ENCODE assay signal across 8 cellular contexts in genomic region chr5:98773214-98773463, GRCh38. TPM values are rescaled to one million over a fixed set of nuclear protein-coding genes. Genes with fewer than 3 reads are reported as not detected.
DNase-seq lines count a peak whose midpoint lies in the region; ATAC-seq and TF ChIP-seq lines count a peak whose summit lies in the region.

No MANE protein-coding gene starts in this region.

- peaks cover 60% of the 10 kb centered on the region for H3K36me3 ChIP-seq in GM23248 (ENCODE audit: low read depth)
- H3K36me3 ChIP-seq in sigmoid colon = no peaks in the 10 kb centered on the region

- no peaks in the 10 kb centered on the region for H3K27me3 ChIP-seq in GM23248 (replicated peaks; ENCODE audit: insufficient read depth)
- no peaks in the 10 kb centered on the region for H3K27me3 ChIP-seq in sigmoid colon

- no peak for DNase-seq in GM23248
- no peak for DNase-seq in T-helper 17 cell
- DNase-seq in fibroblast of villous mesenchyme (ENCODE audit: low read depth) = no peak
- DNase-seq in sigmoid colon = no peak
- DNase-seq in SIG-M5 treated with dmso at 0.1 percent for 504 hours (lab: John Stamatoyannopoulos, UW; ENCODE audit: unreplicated experiment) = no peak

- peaks cover 57% of the 10 kb centered on the region for H3K4me1 Mint-ChIP-seq in T-helper 17 cell

- H2AFZ ChIP-seq in GM23248 = no peak overlapping the region

- peak overlapping the region; percentile 99 for H3K4me3 Mint-ChIP-seq in T-helper 17 cell

- H3K4me1 ChIP-seq in GM23248 (ENCODE audit: insufficient read depth) (peaks cover 12% of the 10 kb centered on the region; the same call in 1 of the 2 replicates), sigmoid colon (peaks cover 0 to 52% (median 34%) of the 10 kb centered on the region in 4 donors)

- no peaks in the 10 kb centered on the region for H3K9me2 ChIP-seq in GM23248 (ENCODE audit: insufficient read depth)

- peak overlapping the region; percentile 94 for H3K27ac ChIP-seq in GM23248
- peak overlapping the region; percentile 89 to 97 (median 96) for H3K27ac ChIP-seq in sigmoid colon

- WGBS in GM23248 (ENCODE audit: low coverage in 1 of 2, low lambda C conversion rate in 2 of 2, missing lambda C conversion rate in 2 of 2), 2 experiments = 1% methylated on average over 16 of the region's 16 CpGs
- whole genome bisulfite sequencing in sigmoid colon, 2 donors = 0 to 1% methylated on average over 16 of the region's 16 CpGs

- no peaks in the 10 kb centered on the region for H3K9me3 ChIP-seq in GM23248 (ENCODE audit: low read depth)
- no peaks in the 10 kb centered on the region for H3K9me3 ChIP-seq in T-helper 17 cell (ENCODE audit: control insufficient read depth, low read length, poor library complexity, severe bottlenecking)
- H3K9me3 ChIP-seq in sigmoid colon = no peaks in the 10 kb centered on the region

- ATAC-seq in T-helper 17 cell (no peak), HG03175 (IDR thresholded peaks at IDR 0.05; ENCODE audit: unreplicated experiment) (no peak), HG02588 (IDR thresholded peaks at IDR 0.05; ENCODE audit: unreplicated experiment) (no peak), HG02973 (IDR thresholded peaks at IDR 0.05; ENCODE audit: unreplicated experiment) (no peak)

- TF ChIP-seq EP300 in sigmoid colon (IDR thresholded peaks at IDR 0.05) = no peak

- peaks cover 21% of the 10 kb centered on the region for H4K20me1 ChIP-seq in GM23248 (ENCODE audit: insufficient read depth)

- peak overlapping the region; percentile 99 for H3K4me3 ChIP-seq in GM23248
- peak overlapping the region; percentile 82 for H3K4me3 ChIP-seq in fibroblast of villous mesenchyme (ENCODE audit: low read depth, low read length)
- H3K4me3 ChIP-seq in sigmoid colon = peak overlapping the region; percentile 64 to 93 (median 83)

- H3K27ac Mint-ChIP-seq in T-helper 17 cell = peak overlapping the region; percentile 95

- H3K4me2 ChIP-seq in GM23248 (ENCODE audit: unreplicated experiment) = peak overlapping the region; percentile 99

- peaks cover 9% of the 10 kb centered on the region for H3K27me3 Mint-ChIP-seq in T-helper 17 cell

- in situ Hi-C loops in GM23248 (cut with MboI) = no loop called here

- no peak for TF ChIP-seq POLR2A in sigmoid colon (IDR thresholded peaks at IDR 0.05)

- H3K9ac ChIP-seq in GM23248 = peak overlapping the region; percentile 100

- intact Hi-C loops in sigmoid colon (cut with DNase I) = loop anchor here (5.0 kb wide), 2 partner anchors 154 to 1841 kb away; partner anchors contain the start of gene CHD1

- TF ChIP-seq CTCF in fibroblast of villous mesenchyme (IDR thresholded peaks at IDR 0.05; ENCODE audit: insufficient read depth, low read depth, low read length) (no peak), sigmoid colon (IDR thresholded peaks at IDR 0.05) (no peak)

- peaks cover 89% of the 10 kb centered on the region for H3K79me2 ChIP-seq in GM23248 (ENCODE audit: insufficient read depth)

- H3F3A ChIP-seq in GM23248 (ENCODE audit: insufficient read depth) = peaks cover 64% of the 10 kb centered on the region

- H3K36me3 Mint-ChIP-seq in T-helper 17 cell (ENCODE audit: low read depth) = no peaks in the 10 kb centered on the region

RNA-seq across cellular contexts. Expression of gene RGMB, which starts 0.3 kb away (rescaled TPM):
- 195 and 201 TPM in 2 replicates for total RNA-seq in GM23248 (2014; rRNA removed; shearing (Covaris generic))
- 145 and 150 TPM in 2 replicates for polyA plus RNA-seq in GM23248 (2016; fragmentation: Nextera tagmentation; extraction: Ambion mirVana)
- 10 to 100 TPM; 13.7 to 15.0 TPM for total RNA-seq in T-helper 17 cell
- 94.1 and 101 TPM in 2 replicates for total RNA-seq in fibroblast of villous mesenchyme
- 10 to 100 TPM; 23.3 to 32.1 (median 25.0) TPM for total RNA-seq in sigmoid colon
- polyA plus RNA-seq in sigmoid colon = 10 to 100 TPM in 1 of 3 donors, 1 to 10 TPM in 2; 3.7 to 25.8 (median 6.0) TPM
